ENCODE assay signal across 20 cellular contexts in the genomic region with DNA sequence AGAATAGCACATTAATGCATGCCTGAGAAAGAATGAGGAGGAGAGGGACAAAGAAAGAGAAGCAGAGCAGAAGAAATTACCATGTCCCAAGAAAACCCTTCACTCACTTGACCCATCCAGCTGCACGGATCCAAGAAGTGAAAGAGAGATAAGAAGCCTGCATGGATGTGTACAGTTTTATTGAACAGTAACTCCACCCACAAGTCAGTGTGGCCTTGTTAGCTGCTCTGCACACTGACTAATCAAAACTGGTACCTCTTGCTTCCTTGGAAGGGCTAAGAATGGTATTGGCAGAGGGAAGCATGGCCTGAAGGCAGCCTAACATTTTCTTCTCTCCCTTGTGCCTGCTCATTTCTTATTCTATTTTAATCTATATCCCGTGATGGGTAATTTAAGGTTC.
"Had no signal": no experiment of that assay in that cellular context is flagged by ENCODE, and none has a peak within 500 bp of the region (broad histone marks: within the 10 kb centered on the region; RNA-seq: fewer than 3 reads in every experiment).

No MANE protein-coding gene starts in this region.

- H3K36me3 ChIP-seq: cardiac muscle cell, gastroesophageal sphincter, lower lobe of right lung, vagina had no signal

- H3K9me3 ChIP-seq: gastroesophageal sphincter, lower lobe of right lung, testis, vagina had no signal

- H3K4me1 ChIP-seq: gastroesophageal sphincter, lower lobe of right lung, testis had no signal

- DNase-seq: activated CD4-positive, alpha-beta T cell treated with anti-CD3 and anti-CD28 coated beads for 4 hours; activated CD4-positive, alpha-beta T cell treated with anti-CD3 and anti-CD28 coated beads, Interleukin-2, amount 50 U/mL, for 48 hours; activated CD4-positive, CD25-positive, alpha-beta regulatory T cell; activated CD8-positive, alpha-beta memory T cell treated with anti-CD3 and anti-CD28 coated beads, Interleukin-2, amount 50 U/mL, for 48 hours; activated naive CD4-positive, alpha-beta T cell treated with Interleukin-2 at 50 U/mL for 16 hours; activated naive CD8-positive, alpha-beta T cell treated with anti-CD3 and anti-CD28 coated beads for 36 hours; activated T-cell treated with anti-CD3 and anti-CD28 coated beads, Interleukin-2, amount 50 U/mL, for 4 hours; amniotic stem cell; head of caudate nucleus; lower lobe of right lung; mesendoderm; naive B cell; stimulated activated CD4-positive, alpha-beta T cell treated with anti-CD3 and anti-CD28 coated beads, Interleukin-2, amount 100 ng/mL, for 48 hours; stimulated activated naive CD4-positive, alpha-beta T cell; T1000; testis had no signal

- H3K27ac ChIP-seq: cardiac muscle cell, gastroesophageal sphincter, lower lobe of right lung, testis, vagina had no signal

- ATAC-seq: activated T-cell treated with anti-CD3 and anti-CD28 coated beads, Interleukin-2, amount 50 U/mL, for 4 hours; gastroesophageal sphincter; lower lobe of right lung; sciatic nerve had no signal

- H3K4me3 ChIP-seq: cardiac muscle cell, gastroesophageal sphincter, lower lobe of right lung, testis, vagina had no signal

- H3K27me3 ChIP-seq: cardiac muscle cell, gastroesophageal sphincter, testis, vagina had no signal
